ENCODE assay signal across 8 cellular contexts in genomic region chr1:101235696-101236545, GRCh38. TPM values are rescaled to one million over a fixed set of nuclear protein-coding genes. Genes with fewer than 3 reads are reported as not detected.
DNase-seq lines count a peak whose midpoint lies in the region; ATAC-seq and TF ChIP-seq lines count a peak whose summit lies in the region.

No MANE protein-coding gene starts in this region.

- no peaks in the 10 kb centered on the region for H3K36me3 Mint-ChIP-seq in Caco-2 (ENCODE audit: insufficient read depth, unreplicated experiment)
- peaks cover 81% of the 10 kb centered on the region for H3K36me3 Mint-ChIP-seq in activated CD4-positive, alpha-beta T cell treated with anti-CD3 and anti-CD28 coated beads, Interleukin-2, amount 10 ng/mL, durations not matched to agents 7 days and 5 days (ENCODE audit: low read depth)
- H3K36me3 Mint-ChIP-seq in memory B cell: peaks cover 19% of the 10 kb centered on the region

- no peaks in the 10 kb centered on the region for H3K9me3 Mint-ChIP-seq in Caco-2 (ENCODE audit: unreplicated experiment)
- H3K9me3 Mint-ChIP-seq in activated CD4-positive, alpha-beta T cell treated with anti-CD3 and anti-CD28 coated beads, Interleukin-2, amount 10 ng/mL, durations not matched to agents 7 days and 5 days: no peaks in the 10 kb centered on the region
- peaks cover 3% of the 10 kb centered on the region for H3K9me3 Mint-ChIP-seq in memory B cell

- DNase-seq in Caco-2: no peak
- peak; percentile 80 for DNase-seq in activated CD4-positive, alpha-beta T cell treated with anti-CD3 and anti-CD28 coated beads, Interleukin-2, amount 10 ng/mL, durations not matched to agents 7 days and 5 days
- DNase-seq in dermis microvascular lymphatic vessel endothelial cell (ENCODE audit: low read depth in 2 of 2): peak; percentile 80 to 91
- DNase-seq in memory B cell (ENCODE audit: low spot score in 2 of 2): peak; percentile 34 to 60
- DNase-seq in stimulated activated CD8-positive, alpha-beta memory T cell treated with anti-CD3 and anti-CD28 coated beads, Interleukin-4, amount 100 ng/mL, for 24 hours (ENCODE audit: low read depth): peak; percentile 46
- DNase-seq in NCI-H2196 (lab: John Stamatoyannopoulos, UW; ENCODE audit: unreplicated experiment): no peak

- peak overlapping the region; percentile 26; the same call in 1 of the 2 replicates for H3K9ac ChIP-seq in HUES48 (ENCODE audit: low read depth, low read length)

- H3K27me3 Mint-ChIP-seq in Caco-2 (ENCODE audit: insufficient read depth, unreplicated experiment) (peaks cover 22% of the 10 kb centered on the region), memory B cell (no peaks in the 10 kb centered on the region)
- no peaks in the 10 kb centered on the region for H3K27me3 Mint-ChIP-seq in activated CD4-positive, alpha-beta T cell treated with anti-CD3 and anti-CD28 coated beads, Interleukin-2, amount 10 ng/mL, durations not matched to agents 7 days and 5 days

- H3K4me1 ChIP-seq in Caco-2 (0 out of 2 replicates have a peak, but pooled peaks cover 5% of the 10 kb centered on the region), HUES48 (ENCODE audit: control insufficient read depth, insufficient read depth, low read length) (peaks cover 17% of the 10 kb centered on the region)

- TF ChIP-seq CTCF in Caco-2 (IDR thresholded peaks at IDR 0.05; ENCODE audit: insufficient read depth in 1 of 2, low read depth in 1 of 2, low read length in 1 of 2, severe bottlenecking in 1 of 2, unreplicated experiment in 1 of 2): no peak

- H3K9me3 ChIP-seq in Caco-2 (no peaks in the 10 kb centered on the region), HUES48 (ENCODE audit: control insufficient read depth, insufficient read depth, low read length) (no peaks in the 10 kb centered on the region)

- H3K27me3 ChIP-seq in Caco-2 (replicated peaks; ENCODE audit: control insufficient read depth, insufficient read depth, low read length): no peaks in the 10 kb centered on the region; the same call in 1 of the 2 replicates
- H3K27me3 ChIP-seq in HUES48 (ENCODE audit: control insufficient read depth, insufficient read depth, low read length): peaks cover 44% of the 10 kb centered on the region

- H3K27ac Mint-ChIP-seq in Caco-2 (ENCODE audit: unreplicated experiment): no peak overlapping the region
- H3K27ac Mint-ChIP-seq in activated CD4-positive, alpha-beta T cell treated with anti-CD3 and anti-CD28 coated beads, Interleukin-2, amount 10 ng/mL, durations not matched to agents 7 days and 5 days: peak overlapping the region; percentile 99
- peak overlapping the region; percentile 95 for H3K27ac Mint-ChIP-seq in memory B cell

- H3K36me3 ChIP-seq in Caco-2 (ENCODE audit: control insufficient read depth, insufficient read depth, low read length): no peaks in the 10 kb centered on the region
- H3K36me3 ChIP-seq in HUES48 (ENCODE audit: control insufficient read depth, insufficient read depth, low read length): no peaks in the 10 kb centered on the region

- intact Hi-C loops in Caco-2 (cut with micrococcal nuclease; ENCODE audit: unreplicated experiment): loop anchor here (5.0 kb wide), 1 partner anchor 99 kb away; no protein-coding TSS in a partner anchor

- POLR2A ChIA-PET in Caco-2 (lab: Charles Lee): no interaction called here
- POLR2A ChIA-PET in activated CD4-positive, alpha-beta T cell treated with anti-CD3 and anti-CD28 coated beads, Interleukin-2, amount 10 ng/mL, durations not matched to agents 7 days and 5 days (lab: Charles Lee): interaction anchor here (0.6 to 2.2 kb wide), 9 partner anchors 37 to 309 kb away, joined by 3 to 20 read pairs (median 5); partner anchors contain the start of gene DPH5

- CTCF ChIA-PET in Caco-2 (lab: Charles Lee): interaction anchor here (1.4 kb wide), 1 partner anchor 53 kb away, joined by 4 read pairs; no protein-coding TSS in a partner anchor
- CTCF ChIA-PET in activated CD4-positive, alpha-beta T cell treated with anti-CD3 and anti-CD28 coated beads, Interleukin-2, amount 10 ng/mL, durations not matched to agents 7 days and 5 days (lab: Charles Lee): interaction anchor here (0.5 to 2.2 kb wide), 19 partner anchors 9 to 287 kb away, joined by 3 to 8 read pairs (median 4); no protein-coding TSS in a partner anchor

- ATAC-seq in GM21381 (IDR thresholded peaks at IDR 0.05; ENCODE audit: unreplicated experiment) (peak; percentile 61), memory B cell (ENCODE audit: low read depth) (peak; percentile 50)

- BruUV-seq in Caco-2 (replicated peaks; lab: Mats Ljungman, UMichigan): no TSS peak

- H3K4me1 Mint-ChIP-seq in Caco-2 (ENCODE audit: low read depth, unreplicated experiment) (peaks cover 12% of the 10 kb centered on the region), memory B cell (peaks cover 47% of the 10 kb centered on the region)
- H3K4me1 Mint-ChIP-seq in activated CD4-positive, alpha-beta T cell treated with anti-CD3 and anti-CD28 coated beads, Interleukin-2, amount 10 ng/mL, durations not matched to agents 7 days and 5 days: peaks cover 44% of the 10 kb centered on the region

- H3K27ac ChIP-seq in HUES48 (ENCODE audit: low read depth, low read length): no peak overlapping the region

- H3K4me3 Mint-ChIP-seq in Caco-2 (ENCODE audit: unreplicated experiment) (peak overlapping the region; percentile 71), memory B cell (peak overlapping the region; percentile 95)
- peak overlapping the region; percentile 98 for H3K4me3 Mint-ChIP-seq in activated CD4-positive, alpha-beta T cell treated with anti-CD3 and anti-CD28 coated beads, Interleukin-2, amount 10 ng/mL, durations not matched to agents 7 days and 5 days

- peak overlapping the region; percentile 31 for H3K4me3 ChIP-seq in Caco-2 (ENCODE audit: low read depth, low read length)
- H3K4me3 ChIP-seq in HUES48 (ENCODE audit: low read depth, low read length): peak overlapping the region; percentile 70

RNA-seq across cellular contexts. Expression of gene S1PR1, which starts 0.9 kb away (rescaled TPM):
- not detected in 2 replicates for total RNA-seq in Caco-2 (2022)
- 100 to 1,000 TPM; 177 to 209 TPM for total RNA-seq in activated CD4-positive, alpha-beta T cell treated with anti-CD3 and anti-CD28 coated beads, Interleukin-2, amount 10 ng/mL, durations not matched to agents 7 days and 5 days
- total RNA-seq in dermis microvascular lymphatic vessel endothelial cell: 184 and 254 TPM in 2 replicates

Comparison
In these comparisons a context has a peak if more than half of its experiments do, and no peak if none do; other contexts are left out.
1. DNase-seq: peak in activated CD4-positive, alpha-beta T cell treated with anti-CD3 and anti-CD28 coated beads, Interleukin-2, amount 10 ng/mL, durations not matched to agents 7 days and 5 days (single experiment), dermis microvascular lymphatic vessel endothelial cell (2 of 2), memory B cell (2 of 2) and stimulated activated CD8-positive, alpha-beta memory T cell treated with anti-CD3 and anti-CD28 coated beads, Interleukin-4, amount 100 ng/mL, for 24 hours (single experiment); none in Caco-2 (0 of 2) and NCI-H2196 (single experiment).
2. RNA of gene S1PR1, which starts 0.9 kb away (total RNA-seq): 177 to 209 TPM in activated CD4-positive, alpha-beta T cell treated with anti-CD3 and anti-CD28 coated beads, Interleukin-2, amount 10 ng/mL, durations not matched to agents 7 days and 5 days and 184 to 254 TPM in dermis microvascular lymphatic vessel endothelial cell; not detected in Caco-2; every median in the first group is over 100 times any median in the second.
3. Peak in every context shown above with its lines, with median percentiles within 50 percentile points of each other: H3K4me3 Mint-ChIP-seq.